In the genomic region with DNA sequence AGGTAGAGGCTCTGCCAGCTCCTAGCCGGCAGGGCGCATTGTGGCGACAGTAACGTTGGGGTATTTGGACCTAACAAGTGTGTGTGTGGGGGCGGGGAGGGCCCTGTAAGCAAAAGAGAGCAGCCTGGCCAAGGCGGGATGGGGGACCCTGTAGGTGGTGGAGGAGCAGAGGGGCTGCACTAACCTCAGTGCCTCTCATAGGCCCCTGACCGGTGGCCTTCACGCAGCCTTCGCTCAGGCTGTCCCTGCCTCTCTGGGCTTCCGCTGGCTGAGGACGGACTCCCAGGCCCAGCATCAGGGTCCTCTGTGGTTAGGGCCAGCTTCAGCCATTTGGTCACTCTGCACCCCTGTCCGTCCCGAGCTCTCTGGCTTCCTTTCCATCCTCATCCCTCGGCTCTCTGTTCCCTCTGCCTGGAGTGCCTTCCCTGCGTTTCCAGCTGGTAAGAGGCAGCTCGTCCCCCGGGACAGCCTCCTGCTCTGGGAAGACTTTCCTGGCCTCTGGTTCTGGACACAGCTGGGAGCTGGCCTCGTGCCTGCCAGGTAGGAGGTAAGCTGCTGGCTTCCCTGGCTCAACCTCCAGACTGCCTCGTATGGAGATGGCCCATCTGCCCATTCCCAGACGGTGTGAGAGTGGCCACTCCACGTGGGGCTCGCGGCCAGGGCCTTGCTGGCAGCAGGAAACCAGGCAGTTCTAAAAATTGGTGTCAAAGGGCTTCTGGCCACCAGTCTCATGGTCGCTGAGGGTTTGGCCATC, we compare ENCODE assay signal across 18 cellular contexts. TPM values are rescaled to one million over a fixed set of nuclear protein-coding genes. Genes with fewer than 3 reads are reported as not detected.
DNase-seq lines count a peak whose midpoint lies in the region; ATAC-seq, FAIRE-seq and TF ChIP-seq lines count a peak whose summit lies in the region.
"Had no signal": no experiment of that assay in that cellular context is flagged by ENCODE, and none has a peak within 500 bp of the region (broad histone marks: within the 10 kb centered on the region; RNA-seq: fewer than 3 reads in every experiment).

No MANE protein-coding gene starts in this region.

- POLR2A ChIA-PET in H1 (lab: Charles Lee; ENCODE audit: partially characterized antibody) = interaction anchor here (1.1 to 1.3 kb wide), 2 partner anchors 19 to 39 kb away, joined by 3 read pairs; a partner anchor contains a TSS

- peaks cover 6% of the 10 kb centered on the region for H3K36me3 Mint-ChIP-seq in neural crest cell (ENCODE audit: low read depth)
- peaks cover 3% of the 10 kb centered on the region for H3K36me3 Mint-ChIP-seq in T-helper 17 cell (ENCODE audit: low read depth)
- H3K36me3 Mint-ChIP-seq: CD4-positive, alpha-beta memory T cell had no signal

- H3K9ac ChIP-seq in H1 (replicated peaks in 1 of 4; ENCODE audit: extremely low read depth in 1 of 4, low read depth in 3 of 4, low read length in 3 of 4) = no peak overlapping the region

- H2BK5ac ChIP-seq in H1 (ENCODE audit: low read depth, low read length) = no peak overlapping the region

- no peak overlapping the region for H3K23ac ChIP-seq in H1 (ENCODE audit: insufficient read length)

- no peaks in the 10 kb centered on the region for H3K36me3 ChIP-seq in H1 (ENCODE audit: control insufficient read depth in 2 of 4, insufficient read depth in 4 of 4, low read length in 3 of 4)
- H3K36me3 ChIP-seq: BE2C had no signal

- H4K8ac ChIP-seq in H1 (ENCODE audit: extremely low read depth, insufficient read depth, low read length) = peak overlapping the region; percentile 71

- no peaks in the 10 kb centered on the region; a peak in 1 of 7 replicates for H3K4me1 ChIP-seq in H1 (replicated peaks in 1 of 4; ENCODE audit: control insufficient read depth in 3 of 4, insufficient read depth in 4 of 4, low read length in 3 of 4)
- H3K4me1 ChIP-seq: A549, BE2C had no signal

- TF ChIP-seq POLR2A in H1 (IDR thresholded peaks at IDR 0.05; ENCODE audit: control extremely low read depth in 1 of 2, low read depth in 2 of 2, low read length in 2 of 2) (no peak), GM18505 (IDR thresholded peaks at IDR 0.05; ENCODE audit: borderline replicate concordance, extremely low read depth, insufficient read depth, insufficient read length) (no peak)

- ATAC-seq in T-helper 17 cell (no peak), GM18505 (IDR thresholded peaks at IDR 0.05; ENCODE audit: unreplicated experiment) (no peak)
- ATAC-seq: HCT116 had no signal

- peaks cover 5% of the 10 kb centered on the region for H3K9me3 Mint-ChIP-seq in neural crest cell

- CTCF ChIA-PET in H1 (lab: Charles Lee; ENCODE audit: partially characterized antibody) = interaction anchor here (0.9 to 3.7 kb wide), 9 partner anchors 11 to 318 kb away, joined by 3 to 38 read pairs (median 4); a partner anchor contains a TSS

- H3K56ac ChIP-seq in H1 (replicated peaks; ENCODE audit: insufficient read length, low read depth, low read length) = no peak overlapping the region

- H3K14ac ChIP-seq in H1 (ENCODE audit: insufficient read length) = no peak overlapping the region

- TF ChIP-seq EP300 in Ishikawa (IDR thresholded peaks at IDR 0.05; ENCODE audit: borderline replicate concordance) = no peak
- no peak for TF ChIP-seq EP300 in H1 (IDR thresholded peaks at IDR 0.05; ENCODE audit: borderline replicate concordance in 1 of 2, low read depth in 2 of 2, low read length in 2 of 2)

- H2BK12ac ChIP-seq in H1 (ENCODE audit: low read depth, low read length) = no peak overlapping the region

- H2BK120ac ChIP-seq in H1 (replicated peaks; ENCODE audit: low read depth, low read length) = no peak overlapping the region

- H3K27ac Mint-ChIP-seq in neural crest cell (ENCODE audit: unreplicated experiment) (peak overlapping the region; percentile 89), T-helper 17 cell (no peak overlapping the region)
- H3K27ac Mint-ChIP-seq: CD4-positive, alpha-beta memory T cell had no signal

- no peak overlapping the region for H3K18ac ChIP-seq in H1 (ENCODE audit: extremely low read depth, low read length)

- 0 out of 7 replicates have a peak, but pooled peaks cover 0 to 2% (median 0%) of the 10 kb centered on the region in 4 experiments for H3K27me3 ChIP-seq in H1 (replicated peaks in 1 of 4; ENCODE audit: control insufficient read depth in 3 of 4, extremely low read depth in 1 of 4, insufficient read depth in 3 of 4, low read length in 3 of 4)
- H3K27me3 ChIP-seq: BE2C had no signal

- DNase-seq in G401 (ENCODE audit: low spot score) (peak; percentile 74), H1 (ENCODE audit: low read depth in 1 of 2, low spot score in 2 of 2) (no peak), neural crest cell (ENCODE audit: low read depth, low spot score) (no peak), T-helper 17 cell (no peak), foreskin melanocyte (no peak)
- DNase-seq: BE2C; CD4-positive, alpha-beta memory T cell; DMS79 had no signal

- peaks cover 6% of the 10 kb centered on the region; the same call in 1 of the 2 replicates for H3K23me2 ChIP-seq in H1 (ENCODE audit: low read depth, low read length)

- in situ Hi-C loops in G401 (cut with HindIII; ENCODE audit: low sequenced_read_pairs) = no loop called here

- peaks cover 4% of the 10 kb centered on the region for H3K4me1 Mint-ChIP-seq in neural crest cell
- H3K4me1 Mint-ChIP-seq in T-helper 17 cell = peaks cover 3% of the 10 kb centered on the region
- H3K4me1 Mint-ChIP-seq: CD4-positive, alpha-beta memory T cell had no signal

- no peak overlapping the region for H3K4ac ChIP-seq in H1 (replicated peaks; ENCODE audit: insufficient read length, low read depth, low read length)

- peaks cover 0 to 3% of the 10 kb centered on the region in 2 experiments for H4K20me1 ChIP-seq in H1 (replicated peaks in 1 of 2; ENCODE audit: control insufficient read depth in 1 of 2, insufficient read depth in 2 of 2, low read length in 2 of 2)

- H2AK5ac ChIP-seq in H1 (ENCODE audit: low read depth, low read length) = no peak overlapping the region

- no peak overlapping the region for H3K4me3 ChIP-seq in H1 (ENCODE audit: extremely low read depth in 1 of 4, insufficient read depth in 2 of 4, low read depth in 3 of 4, low read length in 4 of 4)
- H3K4me3 ChIP-seq: A549 had no signal

- H2BK20ac ChIP-seq in H1 (ENCODE audit: low read length) = no peak overlapping the region

- no peak overlapping the region for H3K4me2 ChIP-seq in H1 (ENCODE audit: insufficient read depth in 1 of 2, low read depth in 2 of 2, low read length in 2 of 2)
- H3K4me2 ChIP-seq: A549 had no signal

- peak overlapping the region; percentile 74 for H4K91ac ChIP-seq in H1 (replicated peaks; ENCODE audit: insufficient read length, low read length)

- H3K4me3 Mint-ChIP-seq in neural crest cell = no peak overlapping the region
- no peak overlapping the region for H3K4me3 Mint-ChIP-seq in T-helper 17 cell

- WGBS in H1 (ENCODE audit: extremely low coverage in 1 of 2, insufficient coverage in 1 of 2, insufficient read length in 1 of 2, insufficient replicate concordance in 2 of 2, low coverage in 1 of 2, low lambda C conversion rate in 2 of 2, missing lambda C conversion rate in 1 of 2), 2 experiments = 84% methylated on average over 23 of the region's 24 CpGs; no CpG with 5 or more reads in 1 of the 2 experiments

- TF ChIP-seq CTCF in H1 (IDR thresholded peaks at IDR 0.05; ENCODE audit: control extremely low read depth in 1 of 3, insufficient read depth in 1 of 3, low read depth in 1 of 3, low read length in 3 of 3) (no peak), neural crest cell (conservative IDR thresholded peaks at IDR 0.05) (no peak)

- no peak overlapping the region for H4K5ac ChIP-seq in H1 (ENCODE audit: insufficient read length, low read depth, low read length)

- no peaks in the 10 kb centered on the region for H3K79me2 ChIP-seq in H1 (ENCODE audit: control insufficient read depth in 1 of 2, insufficient read depth in 2 of 2, low read length in 2 of 2)

- H3K9me3 ChIP-seq in H1 (ENCODE audit: insufficient read depth in 2 of 2, low read depth in 1 of 2, low read length in 1 of 2) = no peaks in the 10 kb centered on the region
- H3K9me3 ChIP-seq in T-helper 17 cell (ENCODE audit: control insufficient read depth, low read length, poor library complexity, severe bottlenecking) = no peaks in the 10 kb centered on the region
- H3K9me3 ChIP-seq: BE2C had no signal

- H3K27me3 Mint-ChIP-seq in neural crest cell (ENCODE audit: low read depth) = no peaks in the 10 kb centered on the region
- H3K27me3 Mint-ChIP-seq in T-helper 17 cell = peaks cover 15% of the 10 kb centered on the region

- no peaks in the 10 kb centered on the region for H3K79me1 ChIP-seq in H1 (ENCODE audit: low read depth, low read length)

- no peak overlapping the region for H2AFZ ChIP-seq in H1 (ENCODE audit: low read length)

- no peak overlapping the region for H3K27ac ChIP-seq in H1 (ENCODE audit: low read depth, low read length)
- H3K27ac ChIP-seq: A549, C4-2B, HL-60 had no signal

- FAIRE-seq in H1 (lab: Jason Lieb, UNC) = no peak
- FAIRE-seq: A549, G401.6, GM12891, GM19239, H54 had no signal

- H2BK15ac ChIP-seq in H1 (ENCODE audit: low read length) = no peak overlapping the region

- TF ChIP-seq RAD21 in Ishikawa (IDR thresholded peaks at IDR 0.05; ENCODE audit: low read depth) (no peak), H1 (IDR thresholded peaks at IDR 0.05 in 1 of 2, conservative IDR thresholded peaks at IDR 0.05 in 1 of 2; ENCODE audit: low read depth in 2 of 2, low read length in 2 of 2) (no peak)

TF ChIP-seq in H1, 55 proteins besides CTCF, POLR2A, EP300 and RAD21 (continues in another document):
- TF ChIP-seq YY1 (IDR thresholded peaks at IDR 0.05; ENCODE audit: low read depth, low read length) (no peak), KDM1A (IDR thresholded peaks at IDR 0.05; ENCODE audit: borderline replicate concordance, low read length) (no peak), SP4 (IDR thresholded peaks at IDR 0.05; ENCODE audit: low read length) (no peak), NRF1 (IDR thresholded peaks at IDR 0.05; ENCODE audit: low read depth, low read length) (no peak), BCL11A (IDR thresholded peaks at IDR 0.05; ENCODE audit: low read depth in 2 of 2, low read length in 2 of 2) (no peak), RBBP5 (IDR thresholded peaks at IDR 0.05; ENCODE audit: borderline replicate concordance, low read depth, low read length) (no peak), CBX5 (IDR thresholded peaks at IDR 0.05; ENCODE audit: low read depth, low read length) (no peak)

RNA-seq across cellular contexts. Expression of a gene that starts 39.3 kb away (rescaled TPM):
- 26.6 and 32.6 TPM in 2 replicates for total RNA-seq in G401 (2014; rRNA removed; shearing (Covaris generic))
- 29.5 and 32.1 TPM in 2 replicates for total RNA-seq in H1 (2021; fragmentation: NEBNext Ultra II Directional; extraction: Animal tissue kit (Norgen Biotek cat#: 25700))
- 25.1 and 33.4 TPM in 2 replicates for polyA plus RNA-seq in H1 (2011; rRNA removed)
- polyA plus RNA-seq in H1 (2011; cell fraction: cytosol; rRNA removed) = 35.7 TPM
- polyA plus RNA-seq in H1 (2011; cell fraction: nucleus; rRNA removed) = 106 TPM
- 22.0 to 26.7 TPM (median 22.5 TPM) in 4 replicates for polyA plus RNA-seq in H1 (2012, experiment 1 of 2)
- polyA plus RNA-seq in H1 (2012, experiment 2 of 2) = 9.1 TPM
- polyA plus RNA-seq in H1 (2013, experiment 1 of 2) = 10.9 TPM
- polyA plus RNA-seq in H1 (2013, experiment 2 of 2) = 7.7 TPM
- 44.1 and 62.2 TPM in 2 replicates for polyA minus RNA-seq in H1 (2011; rRNA and poly(A)+ RNA removed)
- 25.1 TPM for polyA minus RNA-seq in H1 (2011; cell fraction: cytosol; rRNA and poly(A)+ RNA removed)
- polyA minus RNA-seq in H1 (2011; cell fraction: nucleus; rRNA and poly(A)+ RNA removed) = 91.2 TPM
- 53.9 and 55.7 TPM in 2 replicates for total RNA-seq in neural crest cell
- total RNA-seq in T-helper 17 cell = 100 to 1,000 TPM in 1 of 2 donors, 10 to 100 TPM in 1; 86.9 to 107 TPM
